Comparison of ENCODE assay signal across 8 cellular contexts in genomic region chr7:835491-836401, GRCh38. TPM values are rescaled to one million over a fixed set of nuclear protein-coding genes. Genes with fewer than 3 reads are reported as not detected.
DNase-seq lines count a peak whose midpoint lies in the region; ATAC-seq, FAIRE-seq and TF ChIP-seq lines count a peak whose summit lies in the region.

No MANE protein-coding gene starts in this region.

- no peak overlapping the region for H3K4me3 ChIP-seq in astrocyte of the spinal cord (ENCODE audit: low read depth, low read length)

- peak; percentile 63 for FAIRE-seq in urothelium cell line (lab: Jason Lieb, UNC)

- ATAC-seq in Right ventricle myocardium superior (ENCODE audit: poor library complexity), result no peak
- no peak for ATAC-seq in HG03139 (IDR thresholded peaks at IDR 0.05; ENCODE audit: unreplicated experiment)
- ATAC-seq in GM19455 (IDR thresholded peaks at IDR 0.05; ENCODE audit: unreplicated experiment), result no peak

- no peak for TF ChIP-seq CTCF in astrocyte of the spinal cord (IDR thresholded peaks at IDR 0.05; ENCODE audit: low read depth, low read length)

- intact Hi-C loops in Right ventricle myocardium superior (cut with DNase I), result no loop called here
- intact Hi-C loops in cardiac septum (cut with DNase I), result loop anchor here (5.0 kb wide), 1 partner anchor 37 kb away; no protein-coding TSS in a partner anchor

- in situ Hi-C loops in astrocyte of the spinal cord (cut with HindIII; ENCODE audit: low sequenced_read_pairs), result no loop called here

- peak; percentile 41 for DNase-seq in Right ventricle myocardium superior
- DNase-seq in cardiac septum (ENCODE audit: low spot score), result no peak
- peak; percentile 24 for DNase-seq in astrocyte of the spinal cord (ENCODE audit: low read depth, low spot score)
- DNase-seq in medulla oblongata (ENCODE audit: extremely low spot score), result peak; percentile 47
- no peak for DNase-seq in urothelium cell line (ENCODE audit: low spot score)
- no peak for DNase-seq in hypothalamus (lab: John Stamatoyannopoulos, UW)

RNA-seq across cellular contexts. Expression of gene SUN1, which starts 3.5 kb away (rescaled TPM):
- total RNA-seq in Right ventricle myocardium superior, result 177 TPM
- total RNA-seq in cardiac septum, result 153 TPM

RNA-seq across cellular contexts. Expression of gene GET4, which starts 40.6 kb away (rescaled TPM):
- total RNA-seq in Right ventricle myocardium superior (20.6 TPM), cardiac septum (21.3 TPM)

Comparison
In these comparisons a context has a peak if more than half of its experiments do, and no peak if none do; other contexts are left out.
1. DNase-seq: peak in Right ventricle myocardium superior (single experiment), astrocyte of the spinal cord (single experiment) and medulla oblongata (single experiment); none in cardiac septum (single experiment), urothelium cell line (single experiment) and hypothalamus (0 of 51).